18 cellular contexts compared by ENCODE assay signal in the genomic region with DNA sequence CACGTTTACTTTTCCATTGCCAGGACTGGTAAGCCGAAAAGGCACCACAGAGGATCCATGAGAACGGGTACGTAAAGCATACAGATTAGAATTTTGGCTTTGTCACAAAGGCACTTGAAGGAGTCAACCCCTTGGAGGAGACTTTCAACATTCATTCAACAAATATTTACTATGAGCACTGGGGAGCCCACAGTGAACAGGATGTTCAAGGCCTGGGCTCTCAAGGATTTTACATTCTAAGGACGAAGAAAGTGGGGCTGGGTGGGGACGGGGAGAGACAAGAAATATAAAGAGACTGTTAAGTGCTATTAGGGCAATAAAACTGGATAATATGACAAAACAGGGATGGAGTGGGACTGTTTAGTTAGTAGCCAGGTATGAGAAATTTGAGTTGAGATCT.
"Had no signal": no experiment of that assay in that cellular context is flagged by ENCODE, and none has a peak within 500 bp of the region (broad histone marks: within the 10 kb centered on the region; RNA-seq: fewer than 3 reads in every experiment).

No MANE protein-coding gene starts in this region.

- H3K27ac ChIP-seq: epithelial cell of prostate, esophagus muscularis mucosa, gastrocnemius medialis, heart right ventricle, neutrophil, thyroid gland had no signal

- H3K9me3 Mint-ChIP-seq: dendritic cell treated with granulocyte-macrophage colony-stimulating factor and Interleukin-4, amounts not matched to agents 40 ng/mL and 50 ng/mL, for 4 days; effector memory CD8-positive, alpha-beta T cell; stimulated activated naive CD8-positive, alpha-beta T cell treated with anti-CD3 and anti-CD28 coated beads, Interleukin-15, amount 100 ng/mL, for 72 hours; type B pancreatic cell had no signal

- H3K27ac Mint-ChIP-seq: dendritic cell treated with granulocyte-macrophage colony-stimulating factor and Interleukin-4, amounts not matched to agents 40 ng/mL and 50 ng/mL, for 4 days; effector memory CD8-positive, alpha-beta T cell; stimulated activated naive B cell treated with anti-CD40 and anti-IgM and Interleukin-4, amounts not matched to agents 10 μg/mL and 1 μg/mL and 100 μg/mL, for 72 hours; stimulated activated naive CD8-positive, alpha-beta T cell treated with anti-CD3 and anti-CD28 coated beads, Interleukin-15, amount 100 ng/mL, for 72 hours; type B pancreatic cell had no signal

- H3K9me3 ChIP-seq: esophagus muscularis mucosa, gastrocnemius medialis, heart right ventricle, mucosa of descending colon, neutrophil, thyroid gland had no signal

- H3K4me3 ChIP-seq: esophagus muscularis mucosa, gastrocnemius medialis, heart right ventricle, mucosa of descending colon, thyroid gland had no signal

- H3K4me3 Mint-ChIP-seq: dendritic cell treated with granulocyte-macrophage colony-stimulating factor and Interleukin-4, amounts not matched to agents 40 ng/mL and 50 ng/mL, for 4 days; effector memory CD8-positive, alpha-beta T cell; stimulated activated naive B cell treated with anti-CD40 and anti-IgM and Interleukin-4, amounts not matched to agents 10 μg/mL and 1 μg/mL and 100 μg/mL, for 72 hours; stimulated activated naive CD8-positive, alpha-beta T cell treated with anti-CD3 and anti-CD28 coated beads, Interleukin-15, amount 100 ng/mL, for 72 hours; type B pancreatic cell had no signal

- H3K36me3 ChIP-seq: esophagus muscularis mucosa, gastrocnemius medialis, heart right ventricle, neutrophil, thyroid gland had no signal

- H3K27me3 ChIP-seq: esophagus muscularis mucosa, gastrocnemius medialis, heart right ventricle, thyroid gland had no signal

- DNase-seq: effector memory CD8-positive, alpha-beta T cell; gastrocnemius medialis; heart right ventricle; hypothalamus; islet precursor cell; mucosa of descending colon; naive thymus-derived CD8-positive, alpha-beta T cell; stimulated activated CD4-positive, alpha-beta T cell treated with anti-CD3 and anti-CD28 coated beads, Interleukin-2, amount 100 ng/mL, for 24 hours; stimulated activated CD4-positive, alpha-beta T cell treated with anti-CD3 and anti-CD28 coated beads, Interleukin-4, amount 100 ng/mL, for 4 hours; stimulated activated naive B cell treated with anti-CD40 and anti-IgM and Interleukin-4, amounts not matched to agents 10 μg/mL and 1 μg/mL and 100 μg/mL, for 72 hours; stimulated activated naive CD8-positive, alpha-beta T cell treated with anti-CD3 and anti-CD28 coated beads, Interleukin-15, amount 100 ng/mL, for 72 hours; thyroid gland had no signal

- H3K36me3 Mint-ChIP-seq: naive thymus-derived CD8-positive, alpha-beta T cell; type B pancreatic cell had no signal

- ATAC-seq: effector memory CD8-positive, alpha-beta T cell; gastrocnemius medialis; left lobe of liver; mucosa of descending colon; naive thymus-derived CD8-positive, alpha-beta T cell; stimulated activated naive B cell treated with anti-CD40 and anti-IgM and Interleukin-4, amounts not matched to agents 10 μg/mL and 1 μg/mL and 100 μg/mL, for 72 hours; stimulated activated naive CD8-positive, alpha-beta T cell treated with anti-CD3 and anti-CD28 coated beads, Interleukin-15, amount 100 ng/mL, for 72 hours had no signal
